In the genomic region with DNA sequence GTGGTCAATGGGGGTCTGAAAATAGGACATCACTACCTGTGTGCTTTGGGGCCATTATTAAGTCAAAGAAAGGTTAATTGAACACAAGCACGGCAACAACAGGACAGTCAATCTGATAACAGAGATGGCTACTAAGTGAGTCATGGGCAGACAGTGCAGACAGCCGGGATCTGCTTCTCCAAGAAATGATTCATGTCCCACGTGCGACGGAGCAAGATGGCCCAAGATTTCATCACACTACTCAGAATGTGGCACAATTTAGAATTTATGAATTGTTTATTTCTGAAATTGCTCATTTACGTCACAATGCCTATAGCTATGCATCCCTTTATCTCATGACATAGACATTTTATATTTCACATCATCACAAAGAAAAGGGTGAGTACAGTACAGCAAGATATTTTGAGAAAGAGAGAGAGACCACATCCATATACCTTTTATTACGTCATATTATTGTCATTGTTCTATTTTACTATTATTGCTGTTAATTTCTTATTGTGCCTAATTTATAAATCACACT, we compare ENCODE assay signal across 1 cellular context.
TF ChIP-seq lines count a peak whose summit lies in the region.

No MANE protein-coding gene starts in this region.

TF ChIP-seq in K562, 482 proteins besides CTCF, POLR2A, EP300 and RAD21 (continued from another document and continues in another):
- TF ChIP-seq ZNF3 (CRISPR knock-in tag; IDR thresholded peaks at IDR 0.05) = no peak
- no peak for TF ChIP-seq CEBPZ (IDR thresholded peaks at IDR 0.05; ENCODE audit: borderline replicate concordance, low read depth, low read length)
- TF ChIP-seq KLF10 (CRISPR knock-in tag; IDR thresholded peaks at IDR 0.05) = no peak
- TF ChIP-seq, protein P1, sequence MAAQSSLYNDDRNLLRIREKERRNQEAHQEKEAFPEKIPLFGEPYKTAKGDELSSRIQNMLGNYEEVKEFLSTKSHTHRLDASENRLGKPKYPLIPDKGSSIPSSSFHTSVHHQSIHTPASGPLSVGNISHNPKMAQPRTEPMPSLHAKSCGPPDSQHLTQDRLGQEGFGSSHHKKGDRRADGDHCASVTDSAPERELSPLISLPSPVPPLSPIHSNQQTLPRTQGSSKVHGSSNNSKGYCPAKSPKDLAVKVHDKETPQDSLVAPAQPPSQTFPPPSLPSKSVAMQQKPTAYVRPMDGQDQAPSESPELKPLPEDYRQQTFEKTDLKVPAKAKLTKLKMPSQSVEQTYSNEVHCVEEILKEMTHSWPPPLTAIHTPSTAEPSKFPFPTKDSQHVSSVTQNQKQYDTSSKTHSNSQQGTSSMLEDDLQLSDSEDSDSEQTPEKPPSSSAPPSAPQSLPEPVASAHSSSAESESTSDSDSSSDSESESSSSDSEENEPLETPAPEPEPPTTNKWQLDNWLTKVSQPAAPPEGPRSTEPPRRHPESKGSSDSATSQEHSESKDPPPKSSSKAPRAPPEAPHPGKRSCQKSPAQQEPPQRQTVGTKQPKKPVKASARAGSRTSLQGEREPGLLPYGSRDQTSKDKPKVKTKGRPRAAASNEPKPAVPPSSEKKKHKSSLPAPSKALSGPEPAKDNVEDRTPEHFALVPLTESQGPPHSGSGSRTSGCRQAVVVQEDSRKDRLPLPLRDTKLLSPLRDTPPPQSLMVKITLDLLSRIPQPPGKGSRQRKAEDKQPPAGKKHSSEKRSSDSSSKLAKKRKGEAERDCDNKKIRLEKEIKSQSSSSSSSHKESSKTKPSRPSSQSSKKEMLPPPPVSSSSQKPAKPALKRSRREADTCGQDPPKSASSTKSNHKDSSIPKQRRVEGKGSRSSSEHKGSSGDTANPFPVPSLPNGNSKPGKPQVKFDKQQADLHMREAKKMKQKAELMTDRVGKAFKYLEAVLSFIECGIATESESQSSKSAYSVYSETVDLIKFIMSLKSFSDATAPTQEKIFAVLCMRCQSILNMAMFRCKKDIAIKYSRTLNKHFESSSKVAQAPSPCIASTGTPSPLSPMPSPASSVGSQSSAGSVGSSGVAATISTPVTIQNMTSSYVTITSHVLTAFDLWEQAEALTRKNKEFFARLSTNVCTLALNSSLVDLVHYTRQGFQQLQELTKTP (IDR thresholded peaks at IDR 0.05; ENCODE audit: low read depth in 1 of 2, partially characterized antibody in 2 of 2) = peak in 1 of 2 experiments; percentile 82
- TF ChIP-seq, protein P2, sequence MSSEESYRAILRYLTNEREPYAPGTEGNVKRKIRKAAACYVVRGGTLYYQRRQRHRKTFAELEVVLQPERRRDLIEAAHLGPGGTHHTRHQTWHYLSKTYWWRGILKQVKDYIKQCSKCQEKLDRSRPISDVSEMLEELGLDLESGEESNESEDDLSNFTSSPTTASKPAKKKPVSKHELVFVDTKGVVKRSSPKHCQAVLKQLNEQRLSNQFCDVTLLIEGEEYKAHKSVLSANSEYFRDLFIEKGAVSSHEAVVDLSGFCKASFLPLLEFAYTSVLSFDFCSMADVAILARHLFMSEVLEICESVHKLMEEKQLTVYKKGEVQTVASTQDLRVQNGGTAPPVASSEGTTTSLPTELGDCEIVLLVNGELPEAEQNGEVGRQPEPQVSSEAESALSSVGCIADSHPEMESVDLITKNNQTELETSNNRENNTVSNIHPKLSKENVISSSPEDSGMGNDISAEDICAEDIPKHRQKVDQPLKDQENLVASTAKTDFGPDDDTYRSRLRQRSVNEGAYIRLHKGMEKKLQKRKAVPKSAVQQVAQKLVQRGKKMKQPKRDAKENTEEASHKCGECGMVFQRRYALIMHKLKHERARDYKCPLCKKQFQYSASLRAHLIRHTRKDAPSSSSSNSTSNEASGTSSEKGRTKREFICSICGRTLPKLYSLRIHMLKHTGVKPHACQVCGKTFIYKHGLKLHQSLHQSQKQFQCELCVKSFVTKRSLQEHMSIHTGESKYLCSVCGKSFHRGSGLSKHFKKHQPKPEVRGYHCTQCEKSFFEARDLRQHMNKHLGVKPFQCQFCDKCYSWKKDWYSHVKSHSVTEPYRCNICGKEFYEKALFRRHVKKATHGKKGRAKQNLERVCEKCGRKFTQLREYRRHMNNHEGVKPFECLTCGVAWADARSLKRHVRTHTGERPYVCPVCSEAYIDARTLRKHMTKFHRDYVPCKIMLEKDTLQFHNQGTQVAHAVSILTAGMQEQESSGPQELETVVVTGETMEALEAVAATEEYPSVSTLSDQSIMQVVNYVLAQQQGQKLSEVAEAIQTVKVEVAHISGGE (CRISPR knock-in tag; IDR thresholded peaks at IDR 0.05) = no peak
- no peak for TF ChIP-seq CGGBP1 (CRISPR knock-in tag; IDR thresholded peaks at IDR 0.05)
- peak; percentile 68; the same call in 1 of the 2 replicates for TF ChIP-seq TOE1 (IDR thresholded peaks at IDR 0.05; ENCODE audit: borderline replicate concordance)
- no peak for TF ChIP-seq TOE1 (CRISPR knock-in tag; IDR thresholded peaks at IDR 0.05; ENCODE audit: borderline replicate concordance, low read depth)
- TF ChIP-seq HDAC8 (tag; IDR thresholded peaks at IDR 0.05) = no peak; the same call in 1 of the 2 replicates
- no peak for TF ChIP-seq MIER1 (IDR thresholded peaks at IDR 0.05; ENCODE audit: low read depth)
- no peak for TF ChIP-seq ZFP30 (CRISPR knock-in tag; IDR thresholded peaks at IDR 0.05; ENCODE audit: borderline replicate concordance)
- no peak for TF ChIP-seq RAD51 (IDR thresholded peaks at IDR 0.05; ENCODE audit: borderline replicate concordance, low read depth)
- TF ChIP-seq CBFA2T3 (IDR thresholded peaks at IDR 0.05) = peak; percentile 62
- TF ChIP-seq SRF (CRISPR knock-in tag; IDR thresholded peaks at IDR 0.05) = no peak
- no peak for TF ChIP-seq POLR2G (IDR thresholded peaks at IDR 0.05; ENCODE audit: low read depth, low read length)
- TF ChIP-seq RHOXF2B (CRISPR knock-in tag; conservative IDR thresholded peaks at IDR 0.05) = no peak
- TF ChIP-seq, protein P3, sequence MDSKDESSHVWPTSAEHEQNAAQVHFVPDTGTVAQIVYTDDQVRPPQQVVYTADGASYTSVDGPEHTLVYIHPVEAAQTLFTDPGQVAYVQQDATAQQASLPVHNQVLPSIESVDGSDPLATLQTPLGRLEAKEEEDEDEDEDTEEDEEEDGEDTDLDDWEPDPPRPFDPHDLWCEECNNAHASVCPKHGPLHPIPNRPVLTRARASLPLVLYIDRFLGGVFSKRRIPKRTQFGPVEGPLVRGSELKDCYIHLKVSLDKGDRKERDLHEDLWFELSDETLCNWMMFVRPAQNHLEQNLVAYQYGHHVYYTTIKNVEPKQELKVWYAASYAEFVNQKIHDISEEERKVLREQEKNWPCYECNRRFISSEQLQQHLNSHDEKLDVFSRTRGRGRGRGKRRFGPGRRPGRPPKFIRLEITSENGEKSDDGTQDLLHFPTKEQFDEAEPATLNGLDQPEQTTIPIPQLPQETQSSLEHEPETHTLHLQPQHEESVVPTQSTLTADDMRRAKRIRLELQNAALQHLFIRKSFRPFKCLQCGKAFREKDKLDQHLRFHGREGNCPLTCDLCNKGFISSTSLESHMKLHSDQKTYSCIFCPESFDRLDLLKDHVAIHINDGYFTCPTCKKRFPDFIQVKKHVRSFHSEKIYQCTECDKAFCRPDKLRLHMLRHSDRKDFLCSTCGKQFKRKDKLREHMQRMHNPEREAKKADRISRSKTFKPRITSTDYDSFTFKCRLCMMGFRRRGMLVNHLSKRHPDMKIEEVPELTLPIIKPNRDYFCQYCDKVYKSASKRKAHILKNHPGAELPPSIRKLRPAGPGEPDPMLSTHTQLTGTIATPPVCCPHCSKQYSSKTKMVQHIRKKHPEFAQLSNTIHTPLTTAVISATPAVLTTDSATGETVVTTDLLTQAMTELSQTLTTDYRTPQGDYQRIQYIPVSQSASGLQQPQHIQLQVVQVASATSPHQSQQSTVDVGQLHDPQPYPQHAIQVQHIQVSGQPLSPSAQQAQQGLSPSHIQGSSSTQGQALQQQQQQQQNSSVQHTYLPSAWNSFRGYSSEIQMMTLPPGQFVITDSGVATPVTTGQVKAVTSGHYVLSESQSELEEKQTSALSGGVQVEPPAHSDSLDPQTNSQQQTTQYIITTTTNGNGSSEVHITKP (IDR thresholded peaks at IDR 0.05; ENCODE audit: partially characterized antibody) = no peak
- TF ChIP-seq GABPA (tag; conservative IDR thresholded peaks at IDR 0.05; ENCODE audit: low read depth) = no peak
- TF ChIP-seq ILK (tag; IDR thresholded peaks at IDR 0.05; ENCODE audit: borderline replicate concordance, low read depth) = no peak
- no peak for TF ChIP-seq SREBF2 (CRISPR knock-in tag; IDR thresholded peaks at IDR 0.05)
- TF ChIP-seq, protein P4, sequence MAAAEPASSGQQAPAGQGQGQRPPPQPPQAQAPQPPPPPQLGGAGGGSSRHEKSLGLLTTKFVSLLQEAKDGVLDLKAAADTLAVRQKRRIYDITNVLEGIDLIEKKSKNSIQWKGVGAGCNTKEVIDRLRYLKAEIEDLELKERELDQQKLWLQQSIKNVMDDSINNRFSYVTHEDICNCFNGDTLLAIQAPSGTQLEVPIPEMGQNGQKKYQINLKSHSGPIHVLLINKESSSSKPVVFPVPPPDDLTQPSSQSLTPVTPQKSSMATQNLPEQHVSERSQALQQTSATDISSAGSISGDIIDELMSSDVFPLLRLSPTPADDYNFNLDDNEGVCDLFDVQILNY (CRISPR knock-in tag; IDR thresholded peaks at IDR 0.05) = no peak
- no peak for TF ChIP-seq HSF4 (CRISPR knock-in tag; IDR thresholded peaks at IDR 0.05; ENCODE audit: borderline replicate concordance)
- TF ChIP-seq TRIM28 (IDR thresholded peaks at IDR 0.05) = peak; percentile 64; the same call in 1 of the 2 replicates
- peak; percentile 69 for TF ChIP-seq CTBP1 (IDR thresholded peaks at IDR 0.05; ENCODE audit: borderline replicate concordance)
- peak; percentile 66; the same call in 1 of the 2 replicates for TF ChIP-seq ZNF584 (CRISPR knock-in tag; IDR thresholded peaks at IDR 0.05; ENCODE audit: low read depth)
